28 cellular contexts compared by ENCODE assay signal in genomic region chr12:41220931-41221330, GRCh38. TPM values are rescaled to one million over a fixed set of nuclear protein-coding genes. Genes with fewer than 3 reads are reported as not detected.
A peak's percentile ranks its signal among the peaks of the same experiment; 100 is the strongest.
DNase-seq lines count a peak whose midpoint lies in the region; ATAC-seq, FAIRE-seq and TF ChIP-seq lines count a peak whose summit lies in the region.
"Had no signal": no experiment of that assay in that cellular context is flagged by ENCODE, and none has a peak within 500 bp of the region (broad histone marks: within the 10 kb centered on the region; RNA-seq: fewer than 3 reads in every experiment).

No MANE protein-coding gene starts in this region.

- TF ChIP-seq CTCF in Loucy (conservative IDR thresholded peaks at IDR 0.05; ENCODE audit: low read length), result no peak
- no peak for TF ChIP-seq CTCF in endothelial cell of umbilical vein (IDR thresholded peaks at IDR 0.05; ENCODE audit: extremely low read depth in 1 of 2, insufficient read depth in 1 of 2, low read depth in 1 of 2, low read length in 2 of 2)

- no peak for FAIRE-seq in endothelial cell of umbilical vein (lab: Jason Lieb, UNC)
- FAIRE-seq: GM18507, H54, K562 had no signal

- peaks cover 24% of the 10 kb centered on the region for H3F3A ChIP-seq in Loucy (ENCODE audit: low read depth)

- H3K4me3 ChIP-seq in Loucy (ENCODE audit: low read length, poor library complexity, severe bottlenecking) (peak overlapping the region; percentile 39), endothelial cell of umbilical vein (replicated peaks in 1 of 3; ENCODE audit: insufficient read depth in 1 of 3, low read depth in 1 of 3, low read length in 3 of 3) (no peak overlapping the region), rectal smooth muscle tissue (ENCODE audit: low read length) (no peak overlapping the region)
- H3K4me3 ChIP-seq: K562, MG63, SJCRH30 had no signal

- H3K79me2 ChIP-seq in Loucy (ENCODE audit: insufficient read depth, low read length), result no peaks in the 10 kb centered on the region
- H3K79me2 ChIP-seq in endothelial cell of umbilical vein (ENCODE audit: control insufficient read depth, insufficient read depth, low read length), result no peaks in the 10 kb centered on the region

- H3K4me1 ChIP-seq in Loucy (ENCODE audit: insufficient read depth, low read length, poor library complexity, severe bottlenecking) (peaks cover 87% of the 10 kb centered on the region), endothelial cell of umbilical vein (ENCODE audit: control insufficient read depth, extremely low read depth, insufficient read depth, low read length) (no peaks in the 10 kb centered on the region), rectal smooth muscle tissue (ENCODE audit: control insufficient read depth, insufficient read depth, low read length) (peaks cover 10% of the 10 kb centered on the region)
- H3K4me1 ChIP-seq: BE2C, SJCRH30 had no signal

- POLR2A ChIA-PET in endothelial cell of umbilical vein (lab: Charles Lee), result no interaction called here

- no peaks in the 10 kb centered on the region for H3K9me2 ChIP-seq in Loucy (replicated peaks; ENCODE audit: low read depth, low read length)

- intact Hi-C loops in endothelial cell of umbilical vein (cut with micrococcal nuclease), result no loop called here
- intact Hi-C loops in Right ventricle myocardium superior (cut with DNase I), result no loop called here
- intact Hi-C loops in left ventricle myocardium superior (cut with micrococcal nuclease), result no loop called here

- H3K36me3 ChIP-seq in Loucy (ENCODE audit: insufficient read depth, low read length) (no peaks in the 10 kb centered on the region), endothelial cell of umbilical vein (ENCODE audit: control insufficient read depth in 2 of 2, extremely low read depth in 1 of 2, insufficient read depth in 2 of 2, low read length in 2 of 2) (no peaks in the 10 kb centered on the region), rectal smooth muscle tissue (ENCODE audit: control insufficient read depth, insufficient read depth, low read length) (no peaks in the 10 kb centered on the region)
- H3K36me3 ChIP-seq: BE2C, MG63, SJCRH30 had no signal

- no TSS peak for BruUV-seq in endothelial cell of umbilical vein (replicated peaks; lab: Mats Ljungman, UMichigan)

- H3K9ac ChIP-seq in Loucy (ENCODE audit: low read depth, low read length, poor library complexity, severe bottlenecking) (peak overlapping the region; percentile 67), endothelial cell of umbilical vein (replicated peaks; ENCODE audit: extremely low read depth, insufficient read depth, low read length) (no peak overlapping the region), rectal smooth muscle tissue (ENCODE audit: low read length) (no peak overlapping the region)

- H3K27ac ChIP-seq in endothelial cell of umbilical vein (ENCODE audit: insufficient read depth, low read depth, low read length) (no peak overlapping the region), rectal smooth muscle tissue (ENCODE audit: low read depth, low read length) (peak overlapping the region; percentile 40)
- H3K27ac ChIP-seq: SJCRH30 had no signal

- H3K9me3 ChIP-seq in Loucy (ENCODE audit: insufficient read depth, low read depth, low read length) (no peaks in the 10 kb centered on the region), endothelial cell of umbilical vein (replicated peaks; ENCODE audit: control insufficient read depth, insufficient read depth, low read length) (no peaks in the 10 kb centered on the region)
- H3K9me3 ChIP-seq: BE2C, MG63, SJCRH30 had no signal

- ATAC-seq in Right ventricle myocardium superior (ENCODE audit: poor library complexity) (no peak), left ventricle myocardium superior (no peak)
- ATAC-seq: K562, PC-3 had no signal

- dilution Hi-C loops in endothelial cell of umbilical vein (cut with MboI; ENCODE audit: extremely low pct_ligation_motif_present, low sequenced_read_pairs), result no loop called here

- H3K27me3 ChIP-seq in Loucy (ENCODE audit: insufficient read depth, low read length, poor library complexity, severe bottlenecking) (no peaks in the 10 kb centered on the region), endothelial cell of umbilical vein (ENCODE audit: control insufficient read depth in 2 of 2, insufficient read depth in 2 of 2, low read length in 2 of 2) (no peaks in the 10 kb centered on the region), rectal smooth muscle tissue (ENCODE audit: control insufficient read depth, insufficient read depth, low read length) (no peaks in the 10 kb centered on the region)
- H3K27me3 ChIP-seq: BE2C, MG63, SJCRH30 had no signal

- CTCF ChIA-PET in endothelial cell of umbilical vein (lab: Charles Lee), result no interaction called here

- H4K20me1 ChIP-seq in Loucy (ENCODE audit: insufficient read depth, low read length, poor library complexity, severe bottlenecking) (no peaks in the 10 kb centered on the region), endothelial cell of umbilical vein (replicated peaks; ENCODE audit: control insufficient read depth, extremely low read depth, insufficient read depth, low read length) (no peaks in the 10 kb centered on the region)

- H3K4me2 ChIP-seq in Loucy (ENCODE audit: low read depth, low read length, poor library complexity, severe bottlenecking) (peak overlapping the region; percentile 77), endothelial cell of umbilical vein (ENCODE audit: insufficient read depth, low read length) (no peak overlapping the region)

- peak; percentile 38 for DNase-seq in DMS79 (lab: John Stamatoyannopoulos, UW)
- DNase-seq in endothelial cell of umbilical vein (ENCODE audit: low read depth, low spot score), result peak; percentile 21
- DNase-seq in Right ventricle myocardium superior, result no peak
- DNase-seq in left ventricle myocardium superior, result no peak
- DNase-seq in kidney glomerular epithelial cell (lab: John Stamatoyannopoulos, UW), result no peak
- DNase-seq: 8988T; ACHN; BE2C; CD8-positive, alpha-beta memory T cell; DMS 273 treated with DMSO at 0.1 percent for 48 hours; MG63; NCI-H1105 treated with DMSO at 0.1 percent for 48 hours; NCI-H146; NCI-H1930; NCI-H345; NCI-H510A treated with DMSO at 0.1 percent for 48 hours; NCI-H748 treated with DMSO at 0.1 percent for 48 hours; NK-92 treated with Interleukin-12 subunit alpha and Interleukin-12 subunit beta, amount 100 ng/mL, for 24 hours; PC-3; SJCRH30 had no signal

- H3K9me1 ChIP-seq in endothelial cell of umbilical vein (replicated peaks; ENCODE audit: control insufficient read depth, extremely low read depth, insufficient read depth, low read length), result no peaks in the 10 kb centered on the region

- H2AFZ ChIP-seq in Loucy (ENCODE audit: low read length) (no peak overlapping the region), endothelial cell of umbilical vein (ENCODE audit: low read depth, low read length) (no peak overlapping the region)

- no peak for TF ChIP-seq POLR2A in endothelial cell of umbilical vein (IDR thresholded peaks at IDR 0.05; ENCODE audit: low read depth, low read length)

TF ChIP-seq in endothelial cell of umbilical vein, 7 proteins besides CTCF, POLR2A, EP300 and RAD21:
- TF ChIP-seq JUN (IDR thresholded peaks at IDR 0.05; ENCODE audit: borderline replicate concordance, insufficient read depth, insufficient read length, low read depth) (no peak), GATA2 (IDR thresholded peaks at IDR 0.05; ENCODE audit: insufficient read depth, insufficient read length, low read depth, low read length) (no peak), POLR2AphosphoS5 (IDR thresholded peaks at IDR 0.05; ENCODE audit: insufficient read depth, low read depth, low read length) (no peak), EZH2 (IDR thresholded peaks at IDR 0.05; ENCODE audit: borderline replicate concordance, low read depth, low read length, severe bottlenecking) (no peak)
- TF ChIP-seq, protein P1, sequence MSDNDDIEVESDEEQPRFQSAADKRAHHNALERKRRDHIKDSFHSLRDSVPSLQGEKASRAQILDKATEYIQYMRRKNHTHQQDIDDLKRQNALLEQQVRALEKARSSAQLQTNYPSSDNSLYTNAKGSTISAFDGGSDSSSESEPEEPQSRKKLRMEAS (IDR thresholded peaks at IDR 0.05; ENCODE audit: insufficient read depth, insufficient read length), result no peak

RNA-seq across cellular contexts. Expression of gene PDZRN4, which starts 32.8 kb away (rescaled TPM):
- total RNA-seq in endothelial cell of umbilical vein (not detected in 2 replicates), Right ventricle myocardium superior (not detected), left ventricle myocardium superior (0.22 TPM)
- polyA plus RNA-seq in endothelial cell of umbilical vein, result not detected in 2 replicates
- polyA plus RNA-seq in endothelial cell of umbilical vein (2011; cell fraction: cytosol; rRNA removed), result not detected in 2 replicates
- polyA plus RNA-seq in endothelial cell of umbilical vein (2011; cell fraction: nucleus; rRNA removed), result not detected in 2 replicates
- not detected in 2 replicates for polyA plus RNA-seq in endothelial cell of umbilical vein (2012)
- polyA minus RNA-seq in endothelial cell of umbilical vein, result not detected in 2 replicates
- not detected for polyA minus RNA-seq in endothelial cell of umbilical vein (2011; cell fraction: cytosol; rRNA and poly(A)+ RNA removed)
- polyA minus RNA-seq in endothelial cell of umbilical vein (2011; cell fraction: nucleus; rRNA and poly(A)+ RNA removed), result not detected in 2 replicates
- total RNA-seq: CD8-positive, alpha-beta memory T cell; HT1080; K562; LHCN-M2; PC-3; SJCRH30 had no signal
- polyA plus RNA-seq: CD14-positive monocyte; CD8-positive, alpha-beta memory T cell; K562 had no signal

Comparison
In these comparisons a context has a peak if more than half of its experiments do, and no peak if none do; other contexts are left out.
1. DNase-seq: peak in DMS79 (single experiment) and endothelial cell of umbilical vein (single experiment); none in Right ventricle myocardium superior (single experiment), left ventricle myocardium superior (single experiment) and kidney glomerular epithelial cell (single experiment).